7 cellular contexts compared by ENCODE assay signal in the genomic region with DNA sequence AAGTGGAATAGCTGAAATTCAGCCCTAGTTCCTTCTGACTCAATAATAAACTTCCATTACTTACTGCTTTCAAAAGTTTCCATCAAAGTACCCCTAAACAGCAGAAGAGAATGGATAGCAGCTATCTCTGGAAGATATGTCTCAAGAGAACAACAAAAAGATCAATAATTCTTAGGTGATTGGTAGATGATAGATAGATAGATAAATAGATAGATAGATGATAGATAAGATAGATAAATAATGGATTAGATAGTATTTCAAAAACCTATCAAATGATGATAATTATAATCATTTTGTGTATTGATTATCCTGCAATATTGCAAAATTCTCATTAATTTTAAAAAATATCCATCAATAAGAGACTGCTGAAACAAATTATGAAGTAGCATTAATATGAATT.
"Had no signal": no experiment of that assay in that cellular context is flagged by ENCODE, and none has a peak within 500 bp of the region (broad histone marks: within the 10 kb centered on the region; RNA-seq: fewer than 3 reads in every experiment).

No MANE protein-coding gene starts in this region.

- ATAC-seq: GM12878 had no signal

- H3K4me3 ChIP-seq: GM12878 had no signal

- DNase-seq: GDM1 had no signal

- FAIRE-seq: G401.6, GM12878, GM12891, GM12892, GM18507, GM19239 had no signal
